In the genomic region with DNA sequence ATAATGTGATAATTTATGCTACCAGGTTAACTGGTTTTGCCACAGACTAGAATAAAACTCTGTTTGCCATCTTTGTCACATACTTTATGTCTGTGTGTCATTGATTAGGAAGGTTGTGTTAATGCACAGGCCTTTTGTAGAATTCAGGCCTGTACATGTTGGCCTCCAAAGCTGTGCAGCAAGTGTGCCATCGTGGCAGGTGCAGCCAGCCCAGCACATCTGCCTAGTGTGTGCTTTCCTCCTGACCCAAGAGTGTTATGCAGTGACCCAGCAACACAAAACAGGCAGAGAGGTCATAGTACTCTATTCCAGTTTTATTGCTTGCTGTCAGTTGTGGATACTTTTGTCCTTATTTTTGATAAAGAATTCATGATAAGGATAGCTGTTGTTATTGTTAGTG, we compare ENCODE assay signal across 23 cellular contexts. TPM values are rescaled to one million over a fixed set of nuclear protein-coding genes. Genes with fewer than 3 reads are reported as not detected.
DNase-seq lines count a peak whose midpoint lies in the region; ATAC-seq, FAIRE-seq and TF ChIP-seq lines count a peak whose summit lies in the region.
"Had no signal": no experiment of that assay in that cellular context is flagged by ENCODE, and none has a peak within 500 bp of the region (broad histone marks: within the 10 kb centered on the region; RNA-seq: fewer than 3 reads in every experiment).

No MANE protein-coding gene starts in this region.

- H3K36me3 Mint-ChIP-seq in MCF 10A (ENCODE audit: insufficient read depth, unreplicated experiment) (peaks cover 6% of the 10 kb centered on the region), chondrocyte (ENCODE audit: low read depth) (no peaks in the 10 kb centered on the region)

- H3K9me3 ChIP-seq in breast epithelium = no peaks in the 10 kb centered on the region
- H3K9me3 ChIP-seq: lower lobe of right lung, Peyer's patch had no signal

- DNase-seq in MCF 10A (ENCODE audit: unreplicated experiment) = no peak
- DNase-seq in breast epithelium (ENCODE audit: low spot score in 2 of 2) = no peak
- peak; percentile 21 for DNase-seq in NCI-H510A (lab: John Stamatoyannopoulos, UW)
- DNase-seq in bronchial epithelial cell (ENCODE audit: low read depth) = peak; percentile 58
- DNase-seq in NCI-H446 treated with DMSO at 0.1 percent for 48 hours (lab: John Stamatoyannopoulos, UW) = no peak
- DNase-seq in retina = no peak
- no peak for DNase-seq in chondrocyte (ENCODE audit: low spot score)
- DNase-seq: ACHN; activated CD8-positive, alpha-beta memory T cell treated with anti-CD3 and anti-CD28 coated beads for 24 hours; activated naive CD4-positive, alpha-beta T cell treated with anti-CD3 and anti-CD28 coated beads, Interleukin-2, amount 50 U/mL, for 16 hours; activated T-cell treated with anti-CD3 and anti-CD28 coated beads, Interleukin-2, amount 50 U/mL, for 48 hours; effector memory CD8-positive, alpha-beta T cell; EL; lower lobe of right lung; NCI-H187 treated with DMSO at 0.1 percent for 48 hours; occipital lobe; Peyer's patch; right cardiac atrium; stimulated activated CD4-positive, alpha-beta T cell treated with anti-CD3 and anti-CD28 coated beads, Interleukin-15, amount 100 ng/mL, for 24 hours had no signal

- H3K27me3 Mint-ChIP-seq in MCF 10A (ENCODE audit: insufficient read depth, unreplicated experiment) = no peaks in the 10 kb centered on the region
- no peaks in the 10 kb centered on the region for H3K27me3 Mint-ChIP-seq in chondrocyte (ENCODE audit: low read depth)
- H3K27me3 Mint-ChIP-seq: effector memory CD8-positive, alpha-beta T cell had no signal

- H3K36me3 ChIP-seq in breast epithelium (no peaks in the 10 kb centered on the region), bronchial epithelial cell (ENCODE audit: control insufficient read depth, insufficient read depth, low read length) (no peaks in the 10 kb centered on the region)
- H3K36me3 ChIP-seq: lower lobe of right lung, Peyer's patch had no signal

- intact Hi-C loops in MCF 10A (cut with micrococcal nuclease) (no loop called here), breast epithelium (cut with DNase I; ENCODE audit: low total_unique reads) (no loop called here)

- POLR2A ChIA-PET in MCF 10A (lab: Yijun Ruan, JAX) = interaction anchor here (0.7 to 1.3 kb wide), 3 partner anchors 14 to 587 kb away, joined by 3 to 4 read pairs (median 4); no protein-coding TSS in a partner anchor

- peaks cover 9% of the 10 kb centered on the region for H3K4me1 Mint-ChIP-seq in MCF 10A (ENCODE audit: insufficient read depth, unreplicated experiment)
- peaks cover 30% of the 10 kb centered on the region for H3K4me1 Mint-ChIP-seq in chondrocyte (ENCODE audit: low read depth)

- no peaks in the 10 kb centered on the region for H3K4me1 ChIP-seq in breast epithelium

- ATAC-seq in HG03135 (IDR thresholded peaks at IDR 0.05; ENCODE audit: unreplicated experiment) = no peak
- ATAC-seq: effector memory CD8-positive, alpha-beta T cell; lower lobe of right lung; right cardiac atrium had no signal

- H3K4me3 ChIP-seq in breast epithelium = no peak overlapping the region
- no peak overlapping the region for H3K4me3 ChIP-seq in bronchial epithelial cell (ENCODE audit: low read depth, low read length)
- H3K4me3 ChIP-seq: lower lobe of right lung, Peyer's patch had no signal

- H3K27ac Mint-ChIP-seq in MCF 10A (ENCODE audit: low read depth, unreplicated experiment) (peak overlapping the region; percentile 85), chondrocyte (ENCODE audit: unreplicated experiment) (no peak overlapping the region)

- no peaks in the 10 kb centered on the region for H3K27me3 ChIP-seq in breast epithelium
- H3K27me3 ChIP-seq in bronchial epithelial cell (ENCODE audit: control insufficient read depth, insufficient read depth, low read length) = no peaks in the 10 kb centered on the region
- H3K27me3 ChIP-seq: Peyer's patch had no signal

- no peaks in the 10 kb centered on the region for H3K9me3 Mint-ChIP-seq in MCF 10A (ENCODE audit: unreplicated experiment)
- no peaks in the 10 kb centered on the region for H3K9me3 Mint-ChIP-seq in chondrocyte (ENCODE audit: low read depth)
- H3K9me3 Mint-ChIP-seq: effector memory CD8-positive, alpha-beta T cell had no signal

- no peak overlapping the region for H3K4me3 Mint-ChIP-seq in MCF 10A (ENCODE audit: unreplicated experiment)
- H3K4me3 Mint-ChIP-seq in chondrocyte (ENCODE audit: unreplicated experiment) = no peak overlapping the region
- H3K4me3 Mint-ChIP-seq: effector memory CD8-positive, alpha-beta T cell had no signal

- no peak for TF ChIP-seq POLR2A in breast epithelium (IDR thresholded peaks at IDR 0.05)

- no peak for TF ChIP-seq CTCF in MCF 10A (IDR thresholded peaks at IDR 0.05; ENCODE audit: unreplicated experiment)
- TF ChIP-seq CTCF in breast epithelium (IDR thresholded peaks at IDR 0.05) = no peak
- TF ChIP-seq CTCF in bronchial epithelial cell (IDR thresholded peaks at IDR 0.05; ENCODE audit: insufficient read depth, low read length, severe bottlenecking) = no peak
- TF ChIP-seq CTCF in chondrocyte (IDR thresholded peaks at IDR 0.05) = no peak

- H3K27ac ChIP-seq in breast epithelium = no peak overlapping the region
- H3K27ac ChIP-seq: C4-2B, lower lobe of right lung, Peyer's patch had no signal

- no peak for FAIRE-seq in bronchial epithelial cell (lab: Jason Lieb, UNC)
- FAIRE-seq: astrocyte, H54 had no signal

- no TSS peak for BruUV-seq in MCF 10A (replicated peaks; lab: Mats Ljungman, UMichigan)

- CTCF ChIA-PET in MCF 10A (lab: Yijun Ruan, JAX) = interaction anchor here (0.6 to 9.9 kb wide), 6 partner anchors 8 to 376 kb away, joined by 3 to 117 read pairs (median 4); no protein-coding TSS in a partner anchor

RNA-seq across cellular contexts. Expression of a gene that starts 3.7 kb away (rescaled TPM):
- total RNA-seq in MCF 10A (2022) = 30.9 and 38.7 TPM in 2 replicates
- total RNA-seq in breast epithelium = 10 to 100 TPM; 24.6 to 49.2 (median 45.2) TPM
- total RNA-seq in bronchial epithelial cell = 41.3 and 47.0 TPM in 2 replicates
- 25.5 to 34.1 TPM (median 33.2 TPM) in 3 replicates for total RNA-seq in chondrocyte

Comparison
In these comparisons a context has a peak if more than half of its experiments do, and no peak if none do; other contexts are left out.
1. DNase-seq: peak in NCI-H510A (single experiment) and bronchial epithelial cell (single experiment); none in MCF 10A (single experiment), breast epithelium (0 of 2), NCI-H446 treated with DMSO at 0.1 percent for 48 hours (single experiment), retina (single experiment) and chondrocyte (single experiment).